8 cellular contexts compared by ENCODE assay signal in genomic region chr9:98707158-98708102, GRCh38. TPM values are rescaled to one million over a fixed set of nuclear protein-coding genes. Genes with fewer than 3 reads are reported as not detected.
A peak's percentile ranks its signal among the peaks of the same experiment; 100 is the strongest.
DNase-seq lines count a peak whose midpoint lies in the region; ATAC-seq, FAIRE-seq and TF ChIP-seq lines count a peak whose summit lies in the region.

No MANE protein-coding gene starts in this region.

- H3K27ac ChIP-seq in upper lobe of left lung = no peak overlapping the region

- peak; percentile 81 for DNase-seq in AG10803 (ENCODE audit: low read depth)
- DNase-seq in GM12892 (ENCODE audit: insufficient read length) = peak; percentile 46
- DNase-seq in NCI-H345 treated with DMSO at 0.1 percent for 48 hours (lab: John Stamatoyannopoulos, UW; ENCODE audit: unreplicated experiment) = peak; percentile 84
- DNase-seq in cerebellar cortex (ENCODE audit: low spot score) = peak; percentile 87
- peak; percentile 74 for DNase-seq in kidney tubule cell (ENCODE audit: low spot score)
- peak; percentile 46 to 83 for DNase-seq in upper lobe of left lung

- ATAC-seq in upper lobe of left lung (ENCODE audit: low FRiP score in 2 of 2) (peak; percentile 52 to 76), HG03039 (IDR thresholded peaks at IDR 0.05; ENCODE audit: unreplicated experiment) (no peak), GM21529 (IDR thresholded peaks at IDR 0.05; ENCODE audit: unreplicated experiment) (no peak)

- H3K27me3 ChIP-seq in upper lobe of left lung = peaks cover 0 to 33% (median 25%) of the 10 kb centered on the region in 4 donors

- no peak for TF ChIP-seq POLR2A in GM12892 (IDR thresholded peaks at IDR 0.05; ENCODE audit: low read depth, low read length)
- TF ChIP-seq POLR2A in upper lobe of left lung (IDR thresholded peaks at IDR 0.05) = no peak

- H3K4me3 ChIP-seq in AG10803 (ENCODE audit: low read length) = peak overlapping the region; percentile 65
- peak overlapping the region in 2 of 4 donors; percentile 8 to 40 for H3K4me3 ChIP-seq in upper lobe of left lung

- FAIRE-seq in GM12892 (lab: Jason Lieb, UNC) = no peak

- H3K36me3 ChIP-seq in upper lobe of left lung = no peaks in the 10 kb centered on the region

- WGBS in upper lobe of left lung, 2 donors = 4 to 12% methylated on average over 16 to 64 of the region's 79 CpGs

- no peak for TF ChIP-seq EP300 in upper lobe of left lung (IDR thresholded peaks at IDR 0.05)

- H3K9me3 ChIP-seq in upper lobe of left lung = no peaks in the 10 kb centered on the region

- peak; percentile 74 for TF ChIP-seq CTCF in AG10803 (conservative IDR thresholded peaks at IDR 0.05; ENCODE audit: low read length)
- TF ChIP-seq CTCF in upper lobe of left lung (IDR thresholded peaks at IDR 0.05) = peak in 4 of 6 experiments; percentile 26 to 48 (median 41)

- H3K4me1 ChIP-seq in upper lobe of left lung = peaks cover 15 to 30% (median 19%) of the 10 kb centered on the region in 4 donors

RNA-seq across cellular contexts. Expression of gene GABBR2, which starts 1.3 kb away (rescaled TPM):
- not detected for polyA plus RNA-seq in GM12892 (2012; ENCODE audit: missing spikeins)
- under 1 TPM in 5 of 6 donors, not detected in 1; 0.15 to 1.00 (median 0.81) TPM for total RNA-seq in upper lobe of left lung

Comparison
In these comparisons a context has a peak if more than half of its experiments do, and no peak if none do; other contexts are left out.
1. ATAC-seq: peak in upper lobe of left lung (2 of 2); none in HG03039 (single experiment) and GM21529 (single experiment).
2. Peak in every context shown above with its lines, with median percentiles within 50 percentile points of each other: DNase-seq.